Comparison of ENCODE assay signal across 21 cellular contexts in genomic region chr5:102036927-102037326, GRCh38.
"Had no signal": no experiment of that assay in that cellular context is flagged by ENCODE, and none has a peak within 500 bp of the region (broad histone marks: within the 10 kb centered on the region; RNA-seq: fewer than 3 reads in every experiment).

No MANE protein-coding gene starts in this region.

- H3K4me1 ChIP-seq: esophagus muscularis mucosa, gastrocnemius medialis, heart right ventricle, left ventricle myocardium inferior, lower lobe of right lung, stomach had no signal

- H3K9me3 ChIP-seq: esophagus muscularis mucosa, gastrocnemius medialis, heart right ventricle, left ventricle myocardium inferior, lower lobe of right lung, stomach, thoracic aorta had no signal

- ATAC-seq: effector memory CD8-positive, alpha-beta T cell; gastrocnemius medialis; heart right ventricle; left cardiac atrium; lower lobe of right lung; natural killer cell treated with Interleukin-12 subunit alpha and Interleukin-12 subunit beta and Interleukin-15 and Interleukin-18, amount 100 ng/mL, for 72 hours; right cardiac atrium had no signal

- H3K27me3 Mint-ChIP-seq: effector memory CD8-positive, alpha-beta T cell; memory B cell; natural killer cell treated with Interleukin-12 subunit alpha and Interleukin-12 subunit beta and Interleukin-15 and Interleukin-18, amount 100 ng/mL, for 72 hours had no signal

- H3K4me3 ChIP-seq: esophagus muscularis mucosa, gastrocnemius medialis, heart right ventricle, left ventricle myocardium inferior, lower lobe of right lung, stomach, thoracic aorta had no signal

- H3K27ac Mint-ChIP-seq: effector memory CD8-positive, alpha-beta T cell; memory B cell; natural killer cell treated with Interleukin-12 subunit alpha and Interleukin-12 subunit beta and Interleukin-15 and Interleukin-18, amount 100 ng/mL, for 72 hours had no signal

- H3K36me3 Mint-ChIP-seq: memory B cell; natural killer cell treated with Interleukin-12 subunit alpha and Interleukin-12 subunit beta and Interleukin-15 and Interleukin-18, amount 100 ng/mL, for 72 hours had no signal

- H3K36me3 ChIP-seq: esophagus muscularis mucosa, gastrocnemius medialis, heart right ventricle, left ventricle myocardium inferior, lower lobe of right lung, stomach, thoracic aorta had no signal

- H3K4me3 Mint-ChIP-seq: effector memory CD8-positive, alpha-beta T cell; memory B cell; natural killer cell treated with Interleukin-12 subunit alpha and Interleukin-12 subunit beta and Interleukin-15 and Interleukin-18, amount 100 ng/mL, for 72 hours had no signal

- H3K4me1 Mint-ChIP-seq: memory B cell had no signal

- DNase-seq: effector memory CD8-positive, alpha-beta T cell; gastrocnemius medialis; heart right ventricle; hypothalamus; left cardiac atrium; left ventricle myocardium inferior; lower lobe of right lung; midbrain; posterior cingulate gyrus; right cardiac atrium; small intestine; stimulated activated CD4-positive, alpha-beta T cell treated with anti-CD3 and anti-CD28 coated beads, Interleukin-12 subunit alpha, Interleukin-12 subunit beta, amount 100 ng/mL, for 4 hours; stimulated activated naive CD4-positive, alpha-beta T cell; stomach; substantia nigra; trophoblast cell had no signal

- H3K9me3 Mint-ChIP-seq: effector memory CD8-positive, alpha-beta T cell; memory B cell; natural killer cell treated with Interleukin-12 subunit alpha and Interleukin-12 subunit beta and Interleukin-15 and Interleukin-18, amount 100 ng/mL, for 72 hours had no signal

- H3K27ac ChIP-seq: epithelial cell of prostate, esophagus muscularis mucosa, gastrocnemius medialis, heart right ventricle, left ventricle myocardium inferior, lower lobe of right lung, stomach, thoracic aorta had no signal
